ENCODE assay signal across 9 cellular contexts in genomic region chr1:153277852-153278251, GRCh38. TPM values are rescaled to one million over a fixed set of nuclear protein-coding genes. Genes with fewer than 3 reads are reported as not detected.
A peak's percentile ranks its signal among the peaks of the same experiment; 100 is the strongest.
DNase-seq lines count a peak whose midpoint lies in the region; ATAC-seq and TF ChIP-seq lines count a peak whose summit lies in the region.
"Had no signal": no experiment of that assay in that cellular context is flagged by ENCODE, and none has a peak within 500 bp of the region (broad histone marks: within the 10 kb centered on the region; RNA-seq: fewer than 3 reads in every experiment).

No MANE protein-coding gene starts in this region.

- H3K27me3 ChIP-seq in heart right ventricle: peaks cover 0 to 36% (median 6%) of the 10 kb centered on the region in 7 donors
- no peaks in the 10 kb centered on the region for H3K27me3 ChIP-seq in right atrium auricular region
- no peaks in the 10 kb centered on the region for H3K27me3 ChIP-seq in WERI-Rb-1 (ENCODE audit: insufficient read depth, low read depth, severe bottlenecking)

- H3K36me3 ChIP-seq in heart right ventricle: no peaks in the 10 kb centered on the region
- H3K36me3 ChIP-seq in right atrium auricular region: no peaks in the 10 kb centered on the region
- no peaks in the 10 kb centered on the region for H3K36me3 ChIP-seq in WERI-Rb-1

- TF ChIP-seq CTCF in heart right ventricle (IDR thresholded peaks at IDR 0.05) (peak in 6 of 9 donors; percentile 8 to 61 (median 12)), right atrium auricular region (IDR thresholded peaks at IDR 0.05) (peak in 1 of 2 donors; percentile 29), WERI-Rb-1 (IDR thresholded peaks at IDR 0.05; ENCODE audit: low read depth, low read length) (peak; percentile 100)

- no peak for DNase-seq in heart right ventricle
- DNase-seq in right atrium auricular region (ENCODE audit: low spot score): no peak
- DNase-seq in WERI-Rb-1: peak; percentile 92
- peak; percentile 49 for DNase-seq in stimulated activated CD4-positive, alpha-beta T cell treated with anti-CD3 and anti-CD28 coated beads, Interleukin-4, amount 100 ng/mL, for 1 hour
- no peak for DNase-seq in effector CD4-positive, alpha-beta T cell
- no peak for DNase-seq in globus pallidus (ENCODE audit: low spot score)

- intact Hi-C loops in heart right ventricle (cut with DNase I): no loop called here

- no peaks in the 10 kb centered on the region for H3K9me3 ChIP-seq in heart right ventricle
- no peaks in the 10 kb centered on the region for H3K9me3 ChIP-seq in right atrium auricular region
- no peaks in the 10 kb centered on the region for H3K9me3 ChIP-seq in WERI-Rb-1 (ENCODE audit: severe bottlenecking)

- 12 to 17% methylated on average over 2 of the region's 2 CpGs for WGBS in heart right ventricle, 2 donors

- H3K4me1 ChIP-seq in heart right ventricle (no peaks in the 10 kb centered on the region), right atrium auricular region (no peaks in the 10 kb centered on the region)

- no peak overlapping the region for H3K27ac ChIP-seq in heart right ventricle
- no peak overlapping the region for H3K27ac ChIP-seq in right atrium auricular region
- no peak overlapping the region for H3K27ac ChIP-seq in WERI-Rb-1

- ATAC-seq in heart right ventricle (no peak), HG03139 (IDR thresholded peaks at IDR 0.05; ENCODE audit: unreplicated experiment) (peak; percentile 75), esophagus mucosa (peak; percentile 97)

- H3K4me3 ChIP-seq in heart right ventricle: no peak overlapping the region
- H3K4me3 ChIP-seq in right atrium auricular region: no peak overlapping the region
- no peak overlapping the region for H3K4me3 ChIP-seq in WERI-Rb-1 (ENCODE audit: low read depth, low read length)

RNA-seq across cellular contexts. Expression of gene LORICRIN, which starts 18.4 kb away (rescaled TPM):
- total RNA-seq in heart right ventricle (not detected), right atrium auricular region (not detected), esophagus mucosa (not detected)
- polyA plus RNA-seq in heart right ventricle: not detected
- total RNA-seq: subcutaneous adipose tissue had no signal

RNA-seq across cellular contexts. Expression of gene PGLYRP3, which starts 34.9 kb away (rescaled TPM):
- total RNA-seq in heart right ventricle (not detected), right atrium auricular region (not detected), esophagus mucosa (31.3 TPM)
- polyA plus RNA-seq in heart right ventricle: not detected
- total RNA-seq: subcutaneous adipose tissue had no signal

Comparison
In these comparisons a context has a peak if more than half of its experiments do, and no peak if none do; other contexts are left out.
1. ATAC-seq: peak in HG03139 (single experiment) and esophagus mucosa (single experiment); none in heart right ventricle (0 of 8).
2. DNase-seq: peak in WERI-Rb-1 (single experiment) and stimulated activated CD4-positive, alpha-beta T cell treated with anti-CD3 and anti-CD28 coated beads, Interleukin-4, amount 100 ng/mL, for 1 hour (single experiment); none in heart right ventricle (0 of 2), right atrium auricular region (single experiment), effector CD4-positive, alpha-beta T cell (single experiment) and globus pallidus (single experiment).
3. RNA of gene PGLYRP3, which starts 34.9 kb away (total RNA-seq): 31.3 TPM in esophagus mucosa (single experiment); not detected in heart right ventricle and not detected in right atrium auricular region; every median in the first group is over 10 times any median in the second.